In genomic region chr3:31531465-31531991, GRCh38 we compare ENCODE assay signal across 8 cellular contexts. TPM values are rescaled to one million over a fixed set of nuclear protein-coding genes. Genes with fewer than 3 reads are reported as not detected.
DNase-seq lines count a peak whose midpoint lies in the region; ATAC-seq and TF ChIP-seq lines count a peak whose summit lies in the region.

No MANE protein-coding gene starts in this region.

- peaks cover 2 to 13% of the 10 kb centered on the region in 2 donors for H3K4me1 ChIP-seq in ascending aorta
- peaks cover 41% of the 10 kb centered on the region for H3K4me1 ChIP-seq in lower lobe of right lung
- peaks cover 32% of the 10 kb centered on the region for H3K4me1 ChIP-seq in vagina

- H3K27ac Mint-ChIP-seq in CD14-positive monocyte (peak overlapping the region; percentile 98 to 100 (median 99)), IgD-negative memory B cell (peak overlapping the region; percentile 99)

- H3K27ac ChIP-seq in ascending aorta (peak overlapping the region; percentile 97 to 98), lower lobe of right lung (peak overlapping the region; percentile 98), vagina (peak overlapping the region; percentile 98)

- peak; percentile 13 for TF ChIP-seq CTCF in CD14-positive monocyte (IDR thresholded peaks at IDR 0.05)
- peak in 2 of 3 experiments; percentile 6 to 32 for TF ChIP-seq CTCF in ascending aorta (IDR thresholded peaks at IDR 0.05)
- peak; percentile 30 for TF ChIP-seq CTCF in lower lobe of right lung (IDR thresholded peaks at IDR 0.05)
- no peak for TF ChIP-seq CTCF in vagina (IDR thresholded peaks at IDR 0.05)

- no peaks in the 10 kb centered on the region for H3K27me3 Mint-ChIP-seq in CD14-positive monocyte (ENCODE audit: low read depth in 3 of 3)
- H3K27me3 Mint-ChIP-seq in IgD-negative memory B cell = peaks cover 1% of the 10 kb centered on the region

- DNase-seq in CD14-positive monocyte (ENCODE audit: low spot score) (no peak), ascending aorta (ENCODE audit: low spot score in 2 of 2) (no peak), lower lobe of right lung (no peak), vagina (ENCODE audit: extremely low spot score in 2 of 2) (no peak)

- H3K9me3 Mint-ChIP-seq in CD14-positive monocyte (no peaks in the 10 kb centered on the region), IgD-negative memory B cell (no peaks in the 10 kb centered on the region)

- intact Hi-C loops in CD14-positive monocyte (cut with micrococcal nuclease) (loop anchor here (10.0 kb wide), 1 partner anchor 297 kb away; no protein-coding TSS in a partner anchor), ascending aorta (cut with DNase I) (loop anchor here (5.0 to 10.0 kb wide), 6 partner anchors 233 to 1903 kb away; no protein-coding TSS in a partner anchor), lower lobe of right lung (cut with DNase I) (no loop called here), vagina (cut with DNase I) (no loop called here)

- H3K36me3 ChIP-seq in ascending aorta = no peaks in the 10 kb centered on the region
- H3K36me3 ChIP-seq in lower lobe of right lung = no peaks in the 10 kb centered on the region
- no peaks in the 10 kb centered on the region for H3K36me3 ChIP-seq in vagina

- no peak for TF ChIP-seq POLR2A in vagina (IDR thresholded peaks at IDR 0.05)

- H3K27me3 ChIP-seq in ascending aorta = no peaks in the 10 kb centered on the region
- H3K27me3 ChIP-seq in lower lobe of right lung (ENCODE audit: low read depth) = no peaks in the 10 kb centered on the region
- no peaks in the 10 kb centered on the region for H3K27me3 ChIP-seq in vagina

- H3K9me3 ChIP-seq in ascending aorta = no peaks in the 10 kb centered on the region
- H3K9me3 ChIP-seq in lower lobe of right lung = no peaks in the 10 kb centered on the region
- H3K9me3 ChIP-seq in vagina = no peaks in the 10 kb centered on the region

- ATAC-seq in lower lobe of right lung (no peak), GM19463 (IDR thresholded peaks at IDR 0.05; ENCODE audit: unreplicated experiment) (no peak), GM19328 (IDR thresholded peaks at IDR 0.05; ENCODE audit: unreplicated experiment) (no peak), HG03039 (IDR thresholded peaks at IDR 0.05; ENCODE audit: unreplicated experiment) (no peak)

- H3K4me3 ChIP-seq in ascending aorta (peak overlapping the region; percentile 76 to 80), lower lobe of right lung (peak overlapping the region; percentile 90), vagina (peak overlapping the region; percentile 77 to 92)

- peaks cover 20% of the 10 kb centered on the region for H3K4me1 Mint-ChIP-seq in CD14-positive monocyte
- peaks cover 19 to 26% (median 20%) of the 10 kb centered on the region in 3 donors for H3K4me1 Mint-ChIP-seq in IgD-negative memory B cell

- H3K4me3 Mint-ChIP-seq in CD14-positive monocyte (peak overlapping the region; percentile 91 to 99), IgD-negative memory B cell (peak overlapping the region; percentile 97 to 100 (median 97))

- H3K36me3 Mint-ChIP-seq in CD14-positive monocyte (no peaks in the 10 kb centered on the region), IgD-negative memory B cell (no peaks in the 10 kb centered on the region)

RNA-seq across cellular contexts. Expression of gene STT3B, which starts 1.2 kb away (rescaled TPM):
- 10 to 100 TPM; 86.3 to 97.0 TPM for polyA plus RNA-seq in CD14-positive monocyte
- polyA plus RNA-seq in IgD-negative memory B cell = 52.8 TPM
- 79.5 TPM for total RNA-seq in ascending aorta
- 106 TPM for total RNA-seq in lower lobe of right lung
- 65.3 TPM for total RNA-seq in vagina

Comparison
In these comparisons a context has a peak if more than half of its experiments do, and no peak if none do; other contexts are left out.
1. CTCF ChIP-seq: peak in CD14-positive monocyte (single experiment), ascending aorta (2 of 3) and lower lobe of right lung (single experiment); none in vagina (0 of 3).
2. intact Hi-C loops: an anchor here in CD14-positive monocyte (10.0 kb wide) and ascending aorta (5.0 to 10.0 kb wide); none called in lower lobe of right lung and vagina.
3. Peak in every context shown above with its lines, with median percentiles within 50 percentile points of each other: H3K27ac ChIP-seq and H3K4me3 ChIP-seq.